In genomic region chr19:46898731-46899130, GRCh38 we compare ENCODE assay signal across 11 cellular contexts. TPM values are rescaled to one million over a fixed set of nuclear protein-coding genes. Genes with fewer than 3 reads are reported as not detected.
DNase-seq lines count a peak whose midpoint lies in the region; ATAC-seq, FAIRE-seq and TF ChIP-seq lines count a peak whose summit lies in the region.
"Had no signal": no experiment of that assay in that cellular context is flagged by ENCODE, and none has a peak within 500 bp of the region (broad histone marks: within the 10 kb centered on the region; RNA-seq: fewer than 3 reads in every experiment).

No MANE protein-coding gene starts in this region.

- TF ChIP-seq EP300 in ovary (IDR thresholded peaks at IDR 0.05): no peak

- peak overlapping the region; percentile 67 for H3K4me2 ChIP-seq in astrocyte (ENCODE audit: low read length)

- H3K4me1 ChIP-seq in astrocyte (ENCODE audit: insufficient read depth, low read length) (peaks cover 32% of the 10 kb centered on the region), cardiac muscle cell (ENCODE audit: low read depth) (peaks cover 33% of the 10 kb centered on the region), ovary (ENCODE audit: insufficient read depth) (peaks cover 15% of the 10 kb centered on the region)

- H3K4me3 Mint-ChIP-seq in astrocyte (ENCODE audit: unreplicated experiment): peak overlapping the region; percentile 17
- H3K4me3 Mint-ChIP-seq: activated CD4-positive, alpha-beta memory T cell treated with anti-CD3 and anti-CD28 coated beads, Interleukin-2, amount 10 ng/mL, durations not matched to agents 7 days and 5 days had no signal

- H3K4me1 Mint-ChIP-seq in astrocyte (ENCODE audit: low read depth, unreplicated experiment): peaks cover 42% of the 10 kb centered on the region

- no peak overlapping the region for H3K9ac ChIP-seq in astrocyte (ENCODE audit: low read length)

- H3K27me3 Mint-ChIP-seq in astrocyte (ENCODE audit: low read depth, unreplicated experiment): no peaks in the 10 kb centered on the region
- H3K27me3 Mint-ChIP-seq: activated CD4-positive, alpha-beta memory T cell treated with anti-CD3 and anti-CD28 coated beads, Interleukin-2, amount 10 ng/mL, durations not matched to agents 7 days and 5 days had no signal

- peaks cover 2% of the 10 kb centered on the region for H3K36me3 Mint-ChIP-seq in astrocyte (ENCODE audit: low read depth, unreplicated experiment)

- no peaks in the 10 kb centered on the region for H3K27me3 ChIP-seq in astrocyte (ENCODE audit: insufficient read depth, low read length)
- H3K27me3 ChIP-seq in cardiac muscle cell: no peaks in the 10 kb centered on the region
- H3K27me3 ChIP-seq in ovary: no peaks in the 10 kb centered on the region

- H3K79me2 ChIP-seq in astrocyte (ENCODE audit: insufficient read depth, low read length): peaks cover 88% of the 10 kb centered on the region

- WGBS in ovary, 3 donors: 31 to 46% (median 39%) methylated on average over 5 of the region's 5 CpGs

- TF ChIP-seq CTCF in astrocyte (IDR thresholded peaks at IDR 0.05; ENCODE audit: insufficient read depth, low read depth, low read length) (no peak), cardiac muscle cell (IDR thresholded peaks at IDR 0.05; ENCODE audit: low read depth, low read length) (no peak), ovary (IDR thresholded peaks at IDR 0.05) (no peak)

- FAIRE-seq in astrocyte (lab: Jason Lieb, UNC): no peak
- FAIRE-seq: frontal cortex had no signal

- H3K27ac Mint-ChIP-seq in astrocyte (ENCODE audit: unreplicated experiment): peak overlapping the region; percentile 16
- H3K27ac Mint-ChIP-seq: activated CD4-positive, alpha-beta memory T cell treated with anti-CD3 and anti-CD28 coated beads, Interleukin-2, amount 10 ng/mL, durations not matched to agents 7 days and 5 days had no signal

- no peak for ATAC-seq in HG03469 (IDR thresholded peaks at IDR 0.05; ENCODE audit: unreplicated experiment)

- H3K27ac ChIP-seq in astrocyte (ENCODE audit: low read depth, low read length) (peak overlapping the region; percentile 2), cardiac muscle cell (peak overlapping the region; percentile 13), ovary (no peak overlapping the region)

- H3K9me3 ChIP-seq in astrocyte (ENCODE audit: insufficient read depth, low read depth, low read length) (no peaks in the 10 kb centered on the region), cardiac muscle cell (ENCODE audit: low read depth) (no peaks in the 10 kb centered on the region), ovary (no peaks in the 10 kb centered on the region)

- intact Hi-C loops in ovary (cut with DNase I): no loop called here

- no peaks in the 10 kb centered on the region for H3K9me3 Mint-ChIP-seq in astrocyte (ENCODE audit: unreplicated experiment)
- H3K9me3 Mint-ChIP-seq: activated CD4-positive, alpha-beta memory T cell treated with anti-CD3 and anti-CD28 coated beads, Interleukin-2, amount 10 ng/mL, durations not matched to agents 7 days and 5 days had no signal

- H3K4me3 ChIP-seq in astrocyte (ENCODE audit: insufficient read depth, low read depth, low read length) (no peak overlapping the region), cardiac muscle cell (no peak overlapping the region), ovary (no peak overlapping the region)

- H4K20me1 ChIP-seq in astrocyte (ENCODE audit: insufficient read depth, low read length): peaks cover 89% of the 10 kb centered on the region

- H3K36me3 ChIP-seq in astrocyte (ENCODE audit: insufficient read depth, low read length) (no peaks in the 10 kb centered on the region), cardiac muscle cell (no peaks in the 10 kb centered on the region), ovary (no peaks in the 10 kb centered on the region)

- peak; percentile 38 for DNase-seq in ELR (ENCODE audit: low read depth)
- DNase-seq in astrocyte (ENCODE audit: low read depth): peak; percentile 91
- DNase-seq in cardiac muscle cell (ENCODE audit: low read depth in 1 of 2, low spot score in 1 of 2): peak; percentile 21 to 80
- DNase-seq in ovary: peak in 3 of 5 donors; percentile 17 to 25 (median 25)
- DNase-seq in SHP77 (lab: John Stamatoyannopoulos, UW): no peak
- no peak for DNase-seq in SIG-M5 (lab: John Stamatoyannopoulos, UW)
- no peak for DNase-seq in DMS53 (lab: John Stamatoyannopoulos, UW)
- DNase-seq: activated CD4-positive, alpha-beta memory T cell treated with anti-CD3 and anti-CD28 coated beads, Interleukin-2, amount 10 ng/mL, durations not matched to agents 7 days and 5 days; NCI-H446 had no signal

- no peak for TF ChIP-seq POLR2A in ovary (IDR thresholded peaks at IDR 0.05)

- no peak overlapping the region for H2AFZ ChIP-seq in astrocyte (ENCODE audit: low read depth, low read length)

RNA-seq across cellular contexts. Expression of gene ARHGAP35, which starts 37.9 kb away (rescaled TPM):
- total RNA-seq in astrocyte (55.2 and 57.9 TPM in 2 replicates), cardiac muscle cell (31.6 and 36.9 TPM in 2 replicates), ovary (10 to 100 TPM; 20.9 to 74.8 (median 51.2) TPM)
- polyA plus RNA-seq in cardiac muscle cell (15.9 and 19.8 TPM in 2 replicates), ovary (10 to 100 TPM; 23.1 to 32.5 TPM)

RNA-seq across cellular contexts. Expression of gene AP2S1, which starts 48.1 kb away (rescaled TPM):
- 262 and 278 TPM in 2 replicates for total RNA-seq in astrocyte
- total RNA-seq in cardiac muscle cell: 76.5 and 139 TPM in 2 replicates
- 206 and 260 TPM in 2 replicates for polyA plus RNA-seq in cardiac muscle cell
- 10 to 100 TPM; 39.9 to 86.3 (median 57.0) TPM for total RNA-seq in ovary
- 10 to 100 TPM; 57.0 to 78.2 TPM for polyA plus RNA-seq in ovary

Comparison
In these comparisons a context has a peak if more than half of its experiments do, and no peak if none do; other contexts are left out.
1. DNase-seq: peak in ELR (single experiment), astrocyte (single experiment), cardiac muscle cell (2 of 2) and ovary (3 of 5); none in SHP77 (0 of 2), SIG-M5 (single experiment) and DMS53 (single experiment).
2. H3K27ac ChIP-seq: peak in astrocyte (single experiment) and cardiac muscle cell (single experiment); none in ovary (0 of 2).